ENCODE assay signal across 1 cellular context in the genomic region with DNA sequence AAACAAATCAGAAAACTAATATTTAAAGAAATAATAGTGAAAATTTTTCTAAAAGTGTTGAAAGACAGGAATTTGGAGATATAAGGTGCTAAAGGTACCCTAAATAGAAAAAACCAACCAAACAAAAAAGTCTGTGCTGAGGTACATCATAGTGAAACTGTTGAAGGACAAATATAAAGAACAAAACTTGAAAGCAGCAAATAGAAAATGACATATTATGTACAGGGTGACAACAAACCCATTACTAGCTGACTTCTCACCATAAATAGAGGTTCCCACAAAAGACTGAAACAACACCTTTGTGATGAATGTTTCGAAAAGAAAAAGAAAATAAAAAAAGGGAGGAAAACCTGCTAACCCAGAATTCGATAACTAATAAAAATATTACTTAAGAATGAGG.
TF ChIP-seq lines count a peak whose summit lies in the region.

No MANE protein-coding gene starts in this region.

TF ChIP-seq in HCT116, 20 proteins besides CTCF, POLR2A, EP300 and RAD21 (continued from another document):
- TF ChIP-seq REST (IDR thresholded peaks at IDR 0.05; ENCODE audit: low read depth) (no peak), CBX3 (IDR thresholded peaks at IDR 0.05; ENCODE audit: low read depth) (no peak), FOSL1 (IDR thresholded peaks at IDR 0.05; ENCODE audit: low read depth) (no peak), ELF1 (IDR thresholded peaks at IDR 0.05; ENCODE audit: borderline replicate concordance, low read depth) (no peak), EZH2phosphoT487 (IDR thresholded peaks at IDR 0.05; ENCODE audit: borderline replicate concordance) (no peak), SRF (IDR thresholded peaks at IDR 0.05; ENCODE audit: low read depth) (no peak), SP1 (IDR thresholded peaks at IDR 0.05; ENCODE audit: low read depth) (no peak), TCF7L2 (IDR thresholded peaks at IDR 0.05; ENCODE audit: borderline replicate concordance, extremely low read depth, insufficient read depth, insufficient read length) (no peak), POLR2AphosphoS5 (IDR thresholded peaks at IDR 0.05; ENCODE audit: low read depth, low read length) (no peak), EZH2 (IDR thresholded peaks at IDR 0.05) (no peak), CEBPB (IDR thresholded peaks at IDR 0.05; ENCODE audit: low read depth) (no peak), JUND (IDR thresholded peaks at IDR 0.05) (no peak)
- TF ChIP-seq, protein P1, sequence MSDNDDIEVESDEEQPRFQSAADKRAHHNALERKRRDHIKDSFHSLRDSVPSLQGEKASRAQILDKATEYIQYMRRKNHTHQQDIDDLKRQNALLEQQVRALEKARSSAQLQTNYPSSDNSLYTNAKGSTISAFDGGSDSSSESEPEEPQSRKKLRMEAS (IDR thresholded peaks at IDR 0.05), result no peak
- TF ChIP-seq, protein P2, sequence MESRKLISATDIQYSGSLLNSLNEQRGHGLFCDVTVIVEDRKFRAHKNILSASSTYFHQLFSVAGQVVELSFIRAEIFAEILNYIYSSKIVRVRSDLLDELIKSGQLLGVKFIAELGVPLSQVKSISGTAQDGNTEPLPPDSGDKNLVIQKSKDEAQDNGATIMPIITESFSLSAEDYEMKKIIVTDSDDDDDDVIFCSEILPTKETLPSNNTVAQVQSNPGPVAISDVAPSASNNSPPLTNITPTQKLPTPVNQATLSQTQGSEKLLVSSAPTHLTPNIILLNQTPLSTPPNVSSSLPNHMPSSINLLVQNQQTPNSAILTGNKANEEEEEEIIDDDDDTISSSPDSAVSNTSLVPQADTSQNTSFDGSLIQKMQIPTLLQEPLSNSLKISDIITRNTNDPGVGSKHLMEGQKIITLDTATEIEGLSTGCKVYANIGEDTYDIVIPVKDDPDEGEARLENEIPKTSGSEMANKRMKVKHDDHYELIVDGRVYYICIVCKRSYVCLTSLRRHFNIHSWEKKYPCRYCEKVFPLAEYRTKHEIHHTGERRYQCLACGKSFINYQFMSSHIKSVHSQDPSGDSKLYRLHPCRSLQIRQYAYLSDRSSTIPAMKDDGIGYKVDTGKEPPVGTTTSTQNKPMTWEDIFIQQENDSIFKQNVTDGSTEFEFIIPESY (IDR thresholded peaks at IDR 0.05; ENCODE audit: extremely low read depth, insufficient replicate concordance, low read length), result no peak
TF ChIP-seq in HCT116: peak in this region for 0.
